In the genomic region with DNA sequence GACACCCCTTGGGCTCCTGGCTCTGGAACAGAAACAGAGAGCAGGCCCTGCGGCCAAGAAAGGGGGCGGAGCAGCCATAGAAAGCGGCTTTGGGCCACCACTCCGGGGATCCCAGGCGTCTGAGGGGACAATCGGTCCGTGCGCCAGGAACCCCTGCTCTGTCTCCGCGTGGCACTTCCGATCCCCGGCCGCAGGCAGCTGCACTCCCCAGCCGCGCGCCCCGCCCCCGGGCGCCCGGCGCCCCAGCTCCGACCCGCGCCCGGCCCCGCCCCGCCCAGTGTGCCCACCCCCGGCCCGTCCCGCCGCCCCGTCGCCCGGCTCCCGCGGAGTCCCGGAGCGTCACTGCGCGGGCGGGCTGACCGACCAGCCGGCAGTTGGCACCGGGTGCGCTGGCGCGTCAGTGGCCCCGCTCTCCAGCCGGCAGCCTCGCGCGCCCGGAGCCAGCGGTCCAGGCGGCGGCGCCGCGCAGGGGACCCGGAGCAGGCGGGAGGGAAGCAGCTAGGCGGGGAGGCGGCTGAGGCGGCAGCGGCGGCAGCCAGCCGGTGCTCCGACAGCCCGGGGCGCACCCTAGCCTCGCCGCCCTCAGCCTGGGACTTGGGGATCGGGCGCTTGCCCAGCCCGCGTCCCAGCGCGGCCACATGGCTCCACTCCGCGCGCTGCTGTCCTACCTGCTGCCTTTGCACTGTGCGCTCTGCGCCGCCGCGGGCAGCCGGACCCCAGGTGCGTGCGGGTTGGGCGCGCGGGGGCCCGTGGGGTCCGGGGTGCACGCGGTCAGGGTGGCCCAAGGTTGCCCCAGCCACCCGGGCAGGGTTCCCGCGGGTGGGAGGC, we compare ENCODE assay signal across 8 cellular contexts. TPM values are rescaled to one million over a fixed set of nuclear protein-coding genes. Genes with fewer than 3 reads are reported as not detected.
DNase-seq lines count a peak whose midpoint lies in the region; ATAC-seq and TF ChIP-seq lines count a peak whose summit lies in the region.

TSS of gene ADAMTS14 (plus strand) at position 342 of the 828 bp plus-strand sequence. CDS start at position 639, 297 bp downstream.

- H3K36me3 ChIP-seq in adrenal gland (replicated peaks in 1 of 2) (no peaks in the 10 kb centered on the region), prostate gland (no peaks in the 10 kb centered on the region)

- WGBS in adrenal gland, 4 donors = 1 to 5% (median 2%) methylated on average over 10 to 99 of the region's 99 CpGs
- WGBS in prostate gland = 2% methylated on average over 58 of the region's 99 CpGs

- H3K4me1 ChIP-seq in adrenal gland (replicated peaks in 1 of 2) (peaks cover 3 to 9% of the 10 kb centered on the region in 2 donors), prostate gland (replicated peaks) (no peaks in the 10 kb centered on the region)

- H3K27ac ChIP-seq in adrenal gland = no peak within 1 kb of the TSS
- H3K27ac ChIP-seq in prostate gland = no peak within 1 kb of the TSS

- TF ChIP-seq POLR2A in adrenal gland (IDR thresholded peaks at IDR 0.05) (no peak), prostate gland (IDR thresholded peaks at IDR 0.05) (no peak)

- H3K27me3 ChIP-seq in adrenal gland = no peaks in the 10 kb centered on the region
- H3K27me3 ChIP-seq in prostate gland (replicated peaks; ENCODE audit: insufficient read depth) = no peaks in the 10 kb centered on the region

- DNase-seq in ELR (ENCODE audit: low read depth) (peak; percentile 53), NCI-H146 (lab: John Stamatoyannopoulos, UW) (peak; percentile 82), adrenal gland (peak in 6 of 7 donors; percentile 29 to 52 (median 39)), hepatic stellate cell (ENCODE audit: low spot score) (peak; percentile 69), prostate gland (ENCODE audit: low spot score) (no peak), SKM-1 treated with dmso at 0.1 percent for 144 hours (lab: John Stamatoyannopoulos, UW; ENCODE audit: unreplicated experiment) (no peak)
- no peak for DNase-seq in effector CD8-positive, alpha-beta T cell (lab: John Stamatoyannopoulos, UW)

- ATAC-seq in GM18520 (IDR thresholded peaks at IDR 0.05; ENCODE audit: unreplicated experiment) = no peak

- H3K9me3 ChIP-seq in adrenal gland (replicated peaks in 1 of 3) (no peaks in the 10 kb centered on the region), prostate gland (no peaks in the 10 kb centered on the region)

- intact Hi-C loops in adrenal gland (cut with DNase I) (no loop called here), prostate gland (cut with DNase I) (no loop called here)

- TF ChIP-seq CTCF in adrenal gland (IDR thresholded peaks at IDR 0.05) = no peak
- no peak for TF ChIP-seq CTCF in prostate gland (IDR thresholded peaks at IDR 0.05)

- H3K4me3 ChIP-seq in adrenal gland = peak within 1 kb of the TSS in 1 of 4 donors; percentile 45
- peak within 1 kb of the TSS; percentile 20 to 23 for H3K4me3 ChIP-seq in prostate gland

RNA-seq across cellular contexts. Expression of gene ADAMTS14, which starts in this region (rescaled TPM):
- total RNA-seq in adrenal gland (under 1 TPM in 5 of 8 donors, not detected in 3; under 0.01 to 0.61 (median 0.34) TPM), prostate gland (under 1 TPM in 1 of 2 donors, not detected in 1; 0.28 TPM)
- 1 to 10 TPM in 1 of 3 donors, under 1 TPM in 2; 0.07 to 1.2 (median 0.40) TPM for polyA plus RNA-seq in adrenal gland

Comparison
In these comparisons a context has a peak if more than half of its experiments do, and no peak if none do; other contexts are left out.
1. DNase-seq: peak in ELR (single experiment), NCI-H146 (single experiment), adrenal gland (6 of 7) and hepatic stellate cell (single experiment); none in prostate gland (single experiment), effector CD8-positive, alpha-beta T cell (single experiment) and SKM-1 treated with dmso at 0.1 percent for 144 hours (single experiment).